ENCODE assay signal across 8 cellular contexts in genomic region chr1:84077476-84078107, GRCh38.
A peak's percentile ranks its signal among the peaks of the same experiment; 100 is the strongest.
DNase-seq lines count a peak whose midpoint lies in the region; ATAC-seq and TF ChIP-seq lines count a peak whose summit lies in the region.

No MANE protein-coding gene starts in this region.

- H3K27ac ChIP-seq in KMS-11 (peak overlapping the region; percentile 78), neutrophil (no peak overlapping the region)

- H4K20me1 ChIP-seq in KMS-11 (ENCODE audit: insufficient read depth), result no peaks in the 10 kb centered on the region

- H3K4me1 ChIP-seq in KMS-11 (ENCODE audit: low read depth, poor library complexity, severe bottlenecking), result peaks cover 8% of the 10 kb centered on the region
- H3K4me1 ChIP-seq in neutrophil (ENCODE audit: control insufficient read depth in 1 of 2, insufficient read depth in 1 of 2, low read depth in 1 of 2, low read length in 1 of 2), result peaks cover 15 to 16% of the 10 kb centered on the region in 2 experiments

- H3K36me3 ChIP-seq in KMS-11 (ENCODE audit: insufficient read depth), result no peaks in the 10 kb centered on the region
- H3K36me3 ChIP-seq in neutrophil, result no peaks in the 10 kb centered on the region

- TF ChIP-seq CTCF in KMS-11 (conservative IDR thresholded peaks at IDR 0.05; ENCODE audit: low read depth, low read length), result no peak
- no peak for TF ChIP-seq CTCF in neutrophil (IDR thresholded peaks at IDR 0.05)

- H2AFZ ChIP-seq in KMS-11 (ENCODE audit: low read depth), result peak overlapping the region; percentile 85

- peak overlapping the region; percentile 44 for H3K4me2 ChIP-seq in KMS-11

- no peaks in the 10 kb centered on the region for H3K79me2 ChIP-seq in KMS-11 (ENCODE audit: insufficient read depth, low read depth)

- peak; percentile 96 for ATAC-seq in GM21737 (IDR thresholded peaks at IDR 0.05; ENCODE audit: unreplicated experiment)

- peak overlapping the region; percentile 80 for H3K9ac ChIP-seq in KMS-11

- H3K9me3 ChIP-seq in neutrophil, result no peaks in the 10 kb centered on the region

- H3K27me3 ChIP-seq in KMS-11 (ENCODE audit: insufficient read depth, low read depth), result no peaks in the 10 kb centered on the region
- H3K27me3 ChIP-seq in neutrophil, result peaks cover 59% of the 10 kb centered on the region

- peak overlapping the region; percentile 20 for H3K4me3 ChIP-seq in KMS-11 (IDR thresholded peaks at IDR 0.05; ENCODE audit: insufficient read depth, low read depth, low read length)
- H3K4me3 ChIP-seq in neutrophil (ENCODE audit: low read depth in 1 of 2, low read length in 1 of 2), result peak overlapping the region; percentile 43 to 55

- peak; percentile 95 for DNase-seq in Daoy (ENCODE audit: low read depth)
- peak; percentile 77 to 83 for DNase-seq in SHP77 (lab: John Stamatoyannopoulos, UW)
- DNase-seq in activated gamma-delta T cell treated with anti-CD3 and anti-CD28 coated beads, Interleukin-2, amount 50 U/mL, for 16 hours (ENCODE audit: low read depth), result peak; percentile 57
- peak; percentile 65 for DNase-seq in foreskin melanocyte
- DNase-seq in superior temporal gyrus (ENCODE audit: extremely low spot score), result peak; percentile 85
